ENCODE assay signal across 17 cellular contexts in the genomic region with DNA sequence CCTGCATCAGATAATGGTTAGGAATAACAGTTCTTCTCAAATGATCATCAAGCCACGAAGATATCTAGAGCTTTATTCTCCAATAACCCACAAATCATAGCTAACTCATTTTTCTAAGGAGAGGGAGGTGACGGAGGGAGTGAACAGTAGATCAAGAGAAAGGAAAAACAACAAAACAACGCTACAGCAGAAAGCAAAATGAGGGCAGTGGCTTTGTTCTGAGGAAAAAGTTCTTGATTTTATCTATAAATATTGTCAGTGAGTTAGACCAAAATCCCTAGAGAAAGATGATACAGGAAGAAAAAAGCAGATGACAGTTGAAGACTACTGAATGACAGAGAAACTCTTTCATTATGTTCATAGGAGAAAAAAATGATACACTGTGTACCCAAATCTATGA.
DNase-seq lines count a peak whose midpoint lies in the region; ATAC-seq and TF ChIP-seq lines count a peak whose summit lies in the region.
"Had no signal": no experiment of that assay in that cellular context is flagged by ENCODE, and none has a peak within 500 bp of the region (broad histone marks: within the 10 kb centered on the region; RNA-seq: fewer than 3 reads in every experiment).

No MANE protein-coding gene starts in this region.

- no peak for TF ChIP-seq POLR2A in vagina (IDR thresholded peaks at IDR 0.05)

- ATAC-seq in DND-41 (ENCODE audit: insufficient read depth, low read depth), result peak; percentile 86
- no peak for ATAC-seq in stimulated activated memory B cell treated with anti-CD40 and anti-IgM and Interleukin-4, amounts not matched to agents 10 μg/mL and 1 μg/mL and 100 μg/mL, for 72 hours

- H3K27ac Mint-ChIP-seq in activated naive CD8-positive, alpha-beta T cell, result peak overlapping the region; percentile 5
- no peak overlapping the region for H3K27ac Mint-ChIP-seq in activated naive CD8-positive, alpha-beta T cell treated with anti-CD3 and anti-CD28 coated beads for 36 hours
- H3K27ac Mint-ChIP-seq in activated T-helper 1 cell treated with anti-CD3 and anti-CD28 coated beads, Interleukin-12 subunit alpha, Interleukin-12 subunit beta, Interleukin-2, Interleukin-4 antibody, amounts not matched to agents 30 ng/mL and 10 ng/mL and 1 ng/mL, durations not matched to agents 14 hours and 24 hours and 36 hours, result peak overlapping the region; percentile 50
- peak overlapping the region; percentile 54 for H3K27ac Mint-ChIP-seq in stimulated activated memory B cell treated with anti-CD40 and anti-IgM and Interleukin-4, amounts not matched to agents 10 μg/mL and 1 μg/mL and 100 μg/mL, for 72 hours

- H4K20me1 ChIP-seq in DND-41 (ENCODE audit: insufficient read depth, low read length), result peaks cover 10% of the 10 kb centered on the region; the same call in 1 of the 2 replicates

- H3K27me3 ChIP-seq in DND-41 (ENCODE audit: insufficient read depth, low read length, poor library complexity), result no peaks in the 10 kb centered on the region
- no peaks in the 10 kb centered on the region for H3K27me3 ChIP-seq in vagina

- no peak overlapping the region for H3K4me3 Mint-ChIP-seq in activated naive CD8-positive, alpha-beta T cell
- H3K4me3 Mint-ChIP-seq in activated naive CD8-positive, alpha-beta T cell treated with anti-CD3 and anti-CD28 coated beads for 36 hours, result no peak overlapping the region
- no peak overlapping the region for H3K4me3 Mint-ChIP-seq in activated T-helper 1 cell treated with anti-CD3 and anti-CD28 coated beads, Interleukin-12 subunit alpha, Interleukin-12 subunit beta, Interleukin-2, Interleukin-4 antibody, amounts not matched to agents 30 ng/mL and 10 ng/mL and 1 ng/mL, durations not matched to agents 14 hours and 24 hours and 36 hours
- no peak overlapping the region for H3K4me3 Mint-ChIP-seq in stimulated activated memory B cell treated with anti-CD40 and anti-IgM and Interleukin-4, amounts not matched to agents 10 μg/mL and 1 μg/mL and 100 μg/mL, for 72 hours

- H3K36me3 ChIP-seq in DND-41 (ENCODE audit: insufficient read depth, low read length) (peaks cover 15% of the 10 kb centered on the region), vagina (no peaks in the 10 kb centered on the region)

- no peaks in the 10 kb centered on the region for H3K27me3 Mint-ChIP-seq in activated naive CD8-positive, alpha-beta T cell
- H3K27me3 Mint-ChIP-seq in activated naive CD8-positive, alpha-beta T cell treated with anti-CD3 and anti-CD28 coated beads for 36 hours, result no peaks in the 10 kb centered on the region
- H3K27me3 Mint-ChIP-seq in activated T-helper 1 cell treated with anti-CD3 and anti-CD28 coated beads, Interleukin-12 subunit alpha, Interleukin-12 subunit beta, Interleukin-2, Interleukin-4 antibody, amounts not matched to agents 30 ng/mL and 10 ng/mL and 1 ng/mL, durations not matched to agents 14 hours and 24 hours and 36 hours (ENCODE audit: insufficient read depth), result no peaks in the 10 kb centered on the region
- no peaks in the 10 kb centered on the region for H3K27me3 Mint-ChIP-seq in stimulated activated memory B cell treated with anti-CD40 and anti-IgM and Interleukin-4, amounts not matched to agents 10 μg/mL and 1 μg/mL and 100 μg/mL, for 72 hours

- no peak overlapping the region; the same call in 1 of the 2 replicates for H3K9ac ChIP-seq in DND-41 (ENCODE audit: low read depth, low read length)

- intact Hi-C loops in activated T-helper 1 cell treated with anti-CD3 and anti-CD28 coated beads, Interleukin-12 subunit alpha, Interleukin-12 subunit beta, Interleukin-2, Interleukin-4 antibody, amounts not matched to agents 30 ng/mL and 10 ng/mL and 1 ng/mL, durations not matched to agents 14 hours and 24 hours and 36 hours (cut with micrococcal nuclease), result no loop called here
- intact Hi-C loops in vagina (cut with DNase I), result no loop called here

- H3K4me1 Mint-ChIP-seq in activated naive CD8-positive, alpha-beta T cell (ENCODE audit: low read depth), result peaks cover 36% of the 10 kb centered on the region
- peaks cover 29% of the 10 kb centered on the region for H3K4me1 Mint-ChIP-seq in activated naive CD8-positive, alpha-beta T cell treated with anti-CD3 and anti-CD28 coated beads for 36 hours
- H3K4me1 Mint-ChIP-seq in activated T-helper 1 cell treated with anti-CD3 and anti-CD28 coated beads, Interleukin-12 subunit alpha, Interleukin-12 subunit beta, Interleukin-2, Interleukin-4 antibody, amounts not matched to agents 30 ng/mL and 10 ng/mL and 1 ng/mL, durations not matched to agents 14 hours and 24 hours and 36 hours (ENCODE audit: low read depth), result peaks cover 28% of the 10 kb centered on the region
- peaks cover 30% of the 10 kb centered on the region for H3K4me1 Mint-ChIP-seq in stimulated activated memory B cell treated with anti-CD40 and anti-IgM and Interleukin-4, amounts not matched to agents 10 μg/mL and 1 μg/mL and 100 μg/mL, for 72 hours

- no peaks in the 10 kb centered on the region for H3K9me3 ChIP-seq in DND-41 (ENCODE audit: insufficient read depth, low read length, severe bottlenecking)
- H3K9me3 ChIP-seq in vagina, result no peaks in the 10 kb centered on the region

- H3K79me2 ChIP-seq in DND-41 (ENCODE audit: insufficient read depth, low read length), result peaks cover 2% of the 10 kb centered on the region; the same call in 1 of the 2 replicates

- H3K4me2 ChIP-seq in DND-41 (ENCODE audit: insufficient read depth, low read length), result peak overlapping the region; percentile 52

- H3K4me3 ChIP-seq in DND-41 (ENCODE audit: low read depth in 1 of 2, low read length in 2 of 2) (no peak overlapping the region), vagina (no peak overlapping the region)

- no peaks in the 10 kb centered on the region for H3K9me3 Mint-ChIP-seq in activated naive CD8-positive, alpha-beta T cell (ENCODE audit: low read depth)
- no peaks in the 10 kb centered on the region for H3K9me3 Mint-ChIP-seq in activated naive CD8-positive, alpha-beta T cell treated with anti-CD3 and anti-CD28 coated beads for 36 hours
- no peaks in the 10 kb centered on the region for H3K9me3 Mint-ChIP-seq in activated T-helper 1 cell treated with anti-CD3 and anti-CD28 coated beads, Interleukin-12 subunit alpha, Interleukin-12 subunit beta, Interleukin-2, Interleukin-4 antibody, amounts not matched to agents 30 ng/mL and 10 ng/mL and 1 ng/mL, durations not matched to agents 14 hours and 24 hours and 36 hours
- no peaks in the 10 kb centered on the region for H3K9me3 Mint-ChIP-seq in stimulated activated memory B cell treated with anti-CD40 and anti-IgM and Interleukin-4, amounts not matched to agents 10 μg/mL and 1 μg/mL and 100 μg/mL, for 72 hours

- no peak overlapping the region for H2AFZ ChIP-seq in DND-41 (ENCODE audit: low read depth, low read length)

- H3K4me1 ChIP-seq in DND-41 (ENCODE audit: insufficient read depth, low read length) (peaks cover 43% of the 10 kb centered on the region), vagina (no peaks in the 10 kb centered on the region)

- peaks cover 17% of the 10 kb centered on the region for H3K36me3 Mint-ChIP-seq in activated naive CD8-positive, alpha-beta T cell
- H3K36me3 Mint-ChIP-seq in activated naive CD8-positive, alpha-beta T cell treated with anti-CD3 and anti-CD28 coated beads for 36 hours, result peaks cover 26% of the 10 kb centered on the region
- peaks cover 18% of the 10 kb centered on the region for H3K36me3 Mint-ChIP-seq in activated T-helper 1 cell treated with anti-CD3 and anti-CD28 coated beads, Interleukin-12 subunit alpha, Interleukin-12 subunit beta, Interleukin-2, Interleukin-4 antibody, amounts not matched to agents 30 ng/mL and 10 ng/mL and 1 ng/mL, durations not matched to agents 14 hours and 24 hours and 36 hours (ENCODE audit: low read depth)
- H3K36me3 Mint-ChIP-seq in stimulated activated memory B cell treated with anti-CD40 and anti-IgM and Interleukin-4, amounts not matched to agents 10 μg/mL and 1 μg/mL and 100 μg/mL, for 72 hours, result peaks cover 6% of the 10 kb centered on the region

- no peak for DNase-seq in activated naive CD8-positive, alpha-beta T cell treated with anti-CD3 and anti-CD28 coated beads for 36 hours
- DNase-seq in DND-41 (no peak), vagina (ENCODE audit: extremely low spot score in 2 of 2) (no peak), LoVo (ENCODE audit: low spot score) (no peak), NK-92 (lab: John Stamatoyannopoulos, UW; ENCODE audit: unreplicated experiment) (no peak)
- DNase-seq in activated T-helper 1 cell treated with anti-CD3 and anti-CD28 coated beads, Interleukin-12 subunit alpha, Interleukin-12 subunit beta, Interleukin-2, Interleukin-4 antibody, amounts not matched to agents 30 ng/mL and 10 ng/mL and 1 ng/mL, durations not matched to agents 14 hours and 24 hours and 36 hours (ENCODE audit: low spot score), result no peak
- DNase-seq: EL, GOT3, KG1, NCI-H2029, NCI-H2171 treated with DMSO at 0.1 percent for 48 hours, NCI-H510A, NCI-H82, SIG-M5 had no signal

- H3K27ac ChIP-seq in DND-41 (ENCODE audit: low read length) (peak overlapping the region; percentile 20; the same call in 1 of the 2 replicates), vagina (no peak overlapping the region)
- H3K27ac ChIP-seq: HL-60 had no signal

- TF ChIP-seq CTCF in DND-41 (IDR thresholded peaks at IDR 0.05; ENCODE audit: borderline replicate concordance, extremely low read depth, low read length, poor library complexity, severe bottlenecking) (no peak), vagina (IDR thresholded peaks at IDR 0.05) (no peak)
